Comparison of ENCODE assay signal across 25 cellular contexts in genomic region chr20:10360878-10361277, GRCh38.
"Had no signal": no experiment of that assay in that cellular context is flagged by ENCODE, and none has a peak within 500 bp of the region (broad histone marks: within the 10 kb centered on the region; RNA-seq: fewer than 3 reads in every experiment).

No MANE protein-coding gene starts in this region.

- ATAC-seq: activated naive CD4-positive, alpha-beta T cell treated with anti-CD3 and anti-CD28 coated beads, Interleukin-2, amount 50 U/mL, for 72 hours; activated naive CD8-positive, alpha-beta T cell treated with anti-CD3 and anti-CD28 coated beads, Interleukin-2, amount 50 U/mL, for 24 hours; activated T-cell treated with anti-CD3 and anti-CD28 coated beads, Interleukin-2, amount 50 U/mL, for 4 hours; Right ventricle myocardium inferior had no signal

- H3K4me3 ChIP-seq: SK-N-MC had no signal

- DNase-seq: activated B cell treated with CpG ODN at 0.5 μM for 24 hours; activated CD4-positive, alpha-beta memory T cell treated with anti-CD3 and anti-CD28 coated beads for 36 hours; activated CD4-positive, alpha-beta T cell treated with anti-CD3 and anti-CD28 coated beads for 1 hour; activated CD4-positive, alpha-beta T cell treated with anti-CD3 and anti-CD28 coated beads, Interleukin-2, amount 10 ng/mL, durations not matched to agents 24 days and 14 days; activated CD8-positive, alpha-beta memory T cell treated with anti-CD3 and anti-CD28 coated beads for 24 hours; activated effector memory CD4-positive, alpha-beta T cell treated with anti-CD3 and anti-CD28 coated beads, Interleukin-2, amount 50 U/mL, for 16 hours; activated naive CD4-positive, alpha-beta T cell treated with Interleukin-2 at 50 U/mL for 16 hours; activated naive CD8-positive, alpha-beta T cell treated with anti-CD3 and anti-CD28 coated beads, Interleukin-2, amount 50 U/mL, for 24 hours; activated T-cell treated with anti-CD3 and anti-CD28 coated beads, Interleukin-2, amount 50 U/mL, for 4 hours; amygdala; Kasumi-1; KBM-7; NCI-H1048; NCI-H146; NCI-H187 treated with DMSO at 0.1 percent for 48 hours; NCI-H2081 treated with DMSO at 0.1 percent for 48 hours; NCI-H2171; NCI-H2227 treated with DMSO at 0.1 percent for 48 hours; NCI-H526 treated with DMSO at 0.1 percent for 48 hours; NCI-H82; RPMI8226; SW 1271 had no signal
